Comparison of ENCODE assay signal across 1 cellular context in genomic region chr5:34674226-34674625, GRCh38.
TF ChIP-seq lines count a peak whose summit lies in the region.

No MANE protein-coding gene starts in this region.

TF ChIP-seq in SK-N-SH, 30 proteins besides CTCF, POLR2A, EP300 and RAD21 (continued from another document):
- no peak for TF ChIP-seq ZBTB33 (IDR thresholded peaks at IDR 0.05; ENCODE audit: borderline replicate concordance, low read depth)
- TF ChIP-seq CHD2 (IDR thresholded peaks at IDR 0.05; ENCODE audit: low read length, partially characterized antibody), result no peak
- no peak for TF ChIP-seq SIN3A (IDR thresholded peaks at IDR 0.05; ENCODE audit: borderline replicate concordance, low read depth, low read length)
